In the genomic region with DNA sequence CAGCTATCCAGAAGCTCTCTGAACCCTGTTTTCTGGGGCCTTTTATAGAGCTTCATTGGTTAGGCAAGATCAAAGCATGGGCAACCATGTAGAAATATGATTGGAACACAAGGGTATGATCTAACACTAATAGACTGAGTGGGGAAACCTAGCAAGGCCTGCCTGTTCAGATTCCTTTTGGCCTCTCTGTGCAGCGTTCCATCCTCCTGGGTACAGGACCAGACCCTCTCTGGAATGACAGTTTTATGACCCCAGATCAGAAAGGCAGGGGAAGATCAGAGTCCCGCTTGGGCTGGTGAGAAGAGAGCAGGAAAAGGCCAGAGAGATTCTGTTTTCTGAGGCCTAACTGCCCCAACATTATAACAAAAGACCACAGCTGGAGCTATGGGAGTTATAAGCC, we compare ENCODE assay signal across 14 cellular contexts.
"Had no signal": no experiment of that assay in that cellular context is flagged by ENCODE, and none has a peak within 500 bp of the region (broad histone marks: within the 10 kb centered on the region; RNA-seq: fewer than 3 reads in every experiment).

No MANE protein-coding gene starts in this region.

- H3K27ac Mint-ChIP-seq: immature natural killer cell; naive thymus-derived CD8-positive, alpha-beta T cell; stimulated activated memory B cell treated with anti-CD40 and anti-IgM and Interleukin-4, amounts not matched to agents 10 μg/mL and 1 μg/mL and 100 μg/mL, for 72 hours had no signal

- H3K36me3 Mint-ChIP-seq: immature natural killer cell; naive thymus-derived CD8-positive, alpha-beta T cell; stimulated activated memory B cell treated with anti-CD40 and anti-IgM and Interleukin-4, amounts not matched to agents 10 μg/mL and 1 μg/mL and 100 μg/mL, for 72 hours had no signal

- H3K4me3 Mint-ChIP-seq: immature natural killer cell; naive thymus-derived CD8-positive, alpha-beta T cell; stimulated activated memory B cell treated with anti-CD40 and anti-IgM and Interleukin-4, amounts not matched to agents 10 μg/mL and 1 μg/mL and 100 μg/mL, for 72 hours had no signal

- DNase-seq: central memory CD4-positive, alpha-beta T cell; effector memory CD4-positive, alpha-beta T cell; hypothalamus; immature natural killer cell; mesendoderm; midbrain; naive thymus-derived CD8-positive, alpha-beta T cell; pancreas; stimulated activated CD4-positive, alpha-beta T cell treated with anti-CD3 and anti-CD28 coated beads, Interleukin-4, amount 100 ng/mL, for 4 hours; stimulated activated naive CD8-positive, alpha-beta T cell treated with anti-CD3 and anti-CD28 coated beads, Interleukin-15, Interleukin-2, amounts not matched to agents 100 U/mL and 50 U/mL, for 24 hours; substantia nigra; thyroid gland; upper lobe of left lung had no signal

- H3K9me3 Mint-ChIP-seq: immature natural killer cell; naive thymus-derived CD8-positive, alpha-beta T cell; stimulated activated memory B cell treated with anti-CD40 and anti-IgM and Interleukin-4, amounts not matched to agents 10 μg/mL and 1 μg/mL and 100 μg/mL, for 72 hours had no signal
